13 cellular contexts compared by ENCODE assay signal in genomic region chr12:38775457-38775856, GRCh38.
A peak's percentile ranks its signal among the peaks of the same experiment; 100 is the strongest.
DNase-seq lines count a peak whose midpoint lies in the region; ATAC-seq, FAIRE-seq and TF ChIP-seq lines count a peak whose summit lies in the region.
"Had no signal": no experiment of that assay in that cellular context is flagged by ENCODE, and none has a peak within 500 bp of the region (broad histone marks: within the 10 kb centered on the region; RNA-seq: fewer than 3 reads in every experiment).

No MANE protein-coding gene starts in this region.

- H3K9me3 Mint-ChIP-seq in T-cell (peaks cover 3 to 9% (median 6%) of the 10 kb centered on the region in 3 donors), MCF 10A (ENCODE audit: unreplicated experiment) (peaks cover 7% of the 10 kb centered on the region)

- no peak overlapping the region for H3K27ac ChIP-seq in kidney (ENCODE audit: low read depth in 2 of 2, low read length in 2 of 2)
- H3K27ac ChIP-seq: esophagus muscularis mucosa, tibial nerve had no signal

- CTCF ChIA-PET in T-cell (lab: Charles Lee), result no interaction called here
- CTCF ChIA-PET in MCF 10A (lab: Yijun Ruan, JAX), result interaction anchor here (0.6 to 1.3 kb wide), 2 partner anchors 131 to 295 kb away, joined by 3 read pairs; no protein-coding TSS in a partner anchor

- H3K4me1 ChIP-seq in kidney (ENCODE audit: control insufficient read depth in 1 of 2, insufficient read depth in 1 of 2, low read depth in 1 of 2, low read length in 2 of 2), result peaks cover 0 to 3% of the 10 kb centered on the region in 2 donors
- H3K4me1 ChIP-seq: esophagus muscularis mucosa had no signal

- TF ChIP-seq CTCF in kidney (IDR thresholded peaks at IDR 0.05; ENCODE audit: borderline replicate concordance, extremely low read depth, insufficient read depth) (no peak), MCF 10A (IDR thresholded peaks at IDR 0.05; ENCODE audit: unreplicated experiment) (no peak)

- no peak overlapping the region for H3K4me3 ChIP-seq in kidney (ENCODE audit: low read length in 2 of 2)
- H3K4me3 ChIP-seq: esophagus muscularis mucosa, tibial nerve had no signal

- no TSS peak for BruUV-seq in MCF 10A (replicated peaks; lab: Mats Ljungman, UMichigan)

- POLR2A ChIA-PET in T-cell (lab: Charles Lee) (interaction anchor here in 1 of 2 donors (0.7 kb wide), 1 partner anchor 294 kb away, joined by 4 read pairs; no protein-coding TSS in a partner anchor), MCF 10A (lab: Yijun Ruan, JAX) (no interaction called here)

- intact Hi-C loops in kidney (cut with DNase I), result no loop called here
- intact Hi-C loops in MCF 10A (cut with micrococcal nuclease), result loop anchor here (10.0 kb wide), 1 partner anchor 129 kb away; the partner anchor contains the start of gene CPNE8

- H3K4me3 Mint-ChIP-seq in T-cell, result no peak overlapping the region
- no peak overlapping the region for H3K4me3 Mint-ChIP-seq in MCF 10A (ENCODE audit: unreplicated experiment)
- H3K4me3 Mint-ChIP-seq: CD4-positive, CD25-positive, alpha-beta regulatory T cell had no signal

- H3K27ac Mint-ChIP-seq in T-cell, result no peak overlapping the region
- no peak overlapping the region for H3K27ac Mint-ChIP-seq in MCF 10A (ENCODE audit: low read depth, unreplicated experiment)
- H3K27ac Mint-ChIP-seq: CD4-positive, CD25-positive, alpha-beta regulatory T cell had no signal

- no peaks in the 10 kb centered on the region for H3K9me3 ChIP-seq in kidney (ENCODE audit: control insufficient read depth in 1 of 2, low read length in 2 of 2)

- no peaks in the 10 kb centered on the region for H3K27me3 Mint-ChIP-seq in T-cell
- no peaks in the 10 kb centered on the region for H3K27me3 Mint-ChIP-seq in MCF 10A (ENCODE audit: insufficient read depth, unreplicated experiment)
- H3K27me3 Mint-ChIP-seq: CD4-positive, CD25-positive, alpha-beta regulatory T cell had no signal

- ATAC-seq in GM18499 (IDR thresholded peaks at IDR 0.05; ENCODE audit: insufficient read depth, unreplicated experiment) (peak; percentile 96), GM19395 (IDR thresholded peaks at IDR 0.05; ENCODE audit: unreplicated experiment) (peak; percentile 96), HG02840 (IDR thresholded peaks at IDR 0.05; ENCODE audit: low FRiP score, unreplicated experiment) (peak; percentile 90), HG03521 (IDR thresholded peaks at IDR 0.05; ENCODE audit: unreplicated experiment) (peak; percentile 91), T-cell (replicated peaks in 1 of 4) (no peak)

- H3K9ac ChIP-seq in kidney (ENCODE audit: low read length in 2 of 2), result no peak overlapping the region

- no peak for FAIRE-seq in kidney (lab: Jason Lieb, UNC)

- H3K36me3 ChIP-seq in kidney (ENCODE audit: control insufficient read depth in 1 of 2, insufficient read depth in 2 of 2, low read length in 2 of 2), result no peaks in the 10 kb centered on the region
- H3K36me3 ChIP-seq: tibial nerve had no signal

- DNase-seq in T-cell, result no peak
- DNase-seq in SK-N-DZ (ENCODE audit: low spot score), result no peak
- no peak for DNase-seq in kidney
- DNase-seq in MCF 10A (ENCODE audit: unreplicated experiment), result no peak
- DNase-seq: activated CD8-positive, alpha-beta memory T cell treated with anti-CD3 and anti-CD28 coated beads for 24 hours; SIG-M5 had no signal

- H3K36me3 Mint-ChIP-seq in T-cell, result peaks cover 6% of the 10 kb centered on the region
- no peaks in the 10 kb centered on the region for H3K36me3 Mint-ChIP-seq in MCF 10A (ENCODE audit: insufficient read depth, unreplicated experiment)

- H3K4me1 Mint-ChIP-seq in T-cell, result peaks cover 0 to 9% (median 7%) of the 10 kb centered on the region in 3 donors
- H3K4me1 Mint-ChIP-seq in MCF 10A (ENCODE audit: insufficient read depth, unreplicated experiment), result peaks cover 8% of the 10 kb centered on the region

Comparison
In these comparisons a context has a peak if more than half of its experiments do, and no peak if none do; other contexts are left out.
1. ATAC-seq: peak in GM18499 (single experiment), GM19395 (single experiment), HG02840 (single experiment) and HG03521 (single experiment); none in T-cell (0 of 4).